1 cellular context compared by ENCODE assay signal in the genomic region with DNA sequence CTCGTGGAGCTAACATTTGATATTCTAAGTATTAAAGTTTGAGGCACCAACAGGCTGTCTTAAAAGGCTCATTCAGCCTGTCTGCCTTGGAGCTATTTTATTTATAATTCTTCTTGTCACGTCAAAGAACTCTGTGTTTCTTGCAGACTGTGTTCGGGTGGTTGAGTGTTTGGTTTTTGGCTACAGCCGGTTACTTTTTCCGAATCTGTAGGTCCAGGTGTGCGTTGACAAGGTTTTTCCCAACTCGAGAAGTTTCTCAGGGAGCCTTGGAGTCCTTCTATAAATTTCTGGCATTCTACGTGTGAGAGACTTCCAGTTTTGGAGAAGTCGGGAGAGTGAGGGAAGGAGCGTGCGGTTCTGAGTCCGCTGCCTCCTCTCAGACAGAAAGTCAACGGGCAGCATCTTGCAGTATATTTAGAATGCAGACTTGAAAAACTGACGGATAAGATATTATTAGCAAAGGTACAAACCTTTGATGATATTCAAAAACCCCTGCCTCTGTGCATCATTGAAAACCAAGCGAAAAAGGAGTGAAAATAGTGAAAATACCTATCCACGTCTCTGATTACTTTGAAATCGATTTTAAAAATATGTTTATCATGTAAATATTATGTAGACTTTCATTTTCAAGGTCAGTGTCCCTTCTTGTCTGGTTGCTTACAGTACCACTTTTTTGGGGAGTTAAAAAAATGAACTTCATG.
TF ChIP-seq lines count a peak whose summit lies in the region.

No MANE protein-coding gene starts in this region.

TF ChIP-seq in endothelial cell of umbilical vein, 7 proteins besides CTCF, POLR2A, EP300 and RAD21:
- TF ChIP-seq MYC (IDR thresholded peaks at IDR 0.05; ENCODE audit: low read depth, low read length) = no peak
- no peak for TF ChIP-seq EZH2 (IDR thresholded peaks at IDR 0.05; ENCODE audit: borderline replicate concordance, low read depth, low read length, severe bottlenecking)
- TF ChIP-seq, protein P1, sequence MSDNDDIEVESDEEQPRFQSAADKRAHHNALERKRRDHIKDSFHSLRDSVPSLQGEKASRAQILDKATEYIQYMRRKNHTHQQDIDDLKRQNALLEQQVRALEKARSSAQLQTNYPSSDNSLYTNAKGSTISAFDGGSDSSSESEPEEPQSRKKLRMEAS (IDR thresholded peaks at IDR 0.05; ENCODE audit: insufficient read depth, insufficient read length) = no peak
- no peak for TF ChIP-seq JUN (IDR thresholded peaks at IDR 0.05; ENCODE audit: borderline replicate concordance, insufficient read depth, insufficient read length, low read depth)
- TF ChIP-seq GATA2 (IDR thresholded peaks at IDR 0.05; ENCODE audit: insufficient read depth, insufficient read length, low read depth, low read length) = no peak
- TF ChIP-seq FOS (IDR thresholded peaks at IDR 0.05; ENCODE audit: borderline replicate concordance, insufficient read depth, low read length) = no peak
- TF ChIP-seq POLR2AphosphoS5 (IDR thresholded peaks at IDR 0.05; ENCODE audit: insufficient read depth, low read depth, low read length) = no peak
